Comparison of ENCODE assay signal across 8 cellular contexts in genomic region chr6:130366011-130366963, GRCh38. TPM values are rescaled to one million over a fixed set of nuclear protein-coding genes. Genes with fewer than 3 reads are reported as not detected.
DNase-seq lines count a peak whose midpoint lies in the region; FAIRE-seq and TF ChIP-seq lines count a peak whose summit lies in the region.

Gene TMEM200A (plus strand): TSS chr6:130366017. CDS start chr6:130440423, 74,406 bp downstream.

- H3K4me2 ChIP-seq in keratinocyte (ENCODE audit: control insufficient read depth, extremely low read depth, insufficient read depth, low read depth, low read length): peak within 1 kb of the TSS; percentile 88

- peak within 1 kb of the TSS; percentile 87 for H3K9ac ChIP-seq in keratinocyte (ENCODE audit: control insufficient read depth, extremely low read depth, insufficient read depth, low read length)

- peaks cover 9% of the 10 kb centered on the region for H3K9me3 Mint-ChIP-seq in Caco-2 (ENCODE audit: unreplicated experiment)

- H3K36me3 ChIP-seq in Caco-2 (ENCODE audit: control insufficient read depth, insufficient read depth, low read length) (no peaks in the 10 kb centered on the region), HEK293 (ENCODE audit: control insufficient read depth in 2 of 2, insufficient read depth in 1 of 2, low read length in 2 of 2) (no peaks in the 10 kb centered on the region), keratinocyte (ENCODE audit: control insufficient read depth in 2 of 2, extremely low read depth in 1 of 2, insufficient read depth in 2 of 2, low read length in 2 of 2) (peaks cover 0 to 3% of the 10 kb centered on the region in 2 experiments)

- FAIRE-seq in keratinocyte (lab: Jason Lieb, UNC): no peak

- peak; percentile 66 to 70 for DNase-seq in Caco-2
- peak; percentile 37 for DNase-seq in T-helper 22 cell (ENCODE audit: low read depth)
- DNase-seq in central memory CD4-positive, alpha-beta T cell: peak; percentile 9
- DNase-seq in keratinocyte (ENCODE audit: low read depth, low spot score): no peak
- DNase-seq in stimulated activated CD4-positive, alpha-beta T cell treated with anti-CD3 and anti-CD28 coated beads, Interleukin-12 subunit alpha, Interleukin-12 subunit beta, amount 100 ng/mL, for 4 hours: peak; percentile 27
- no peak for DNase-seq in RKO (ENCODE audit: low spot score)
- no peak for DNase-seq in NCI-H1436 treated with DMSO at 0.1 percent for 48 hours (lab: John Stamatoyannopoulos, UW)

- H3K4me3 ChIP-seq in Caco-2 (ENCODE audit: low read depth, low read length) (peak within 1 kb of the TSS; percentile 71), HEK293 (ENCODE audit: low read depth, low read length) (peak within 1 kb of the TSS; percentile 64), keratinocyte (ENCODE audit: control insufficient read depth in 2 of 3, extremely low read depth in 1 of 3, insufficient read depth in 2 of 3, low read depth in 1 of 3, low read length in 3 of 3) (peak within 1 kb of the TSS; percentile 77 to 93 (median 86))

- BruUV-seq in Caco-2 (replicated peaks; lab: Mats Ljungman, UMichigan): no TSS peak

- H3K4me1 ChIP-seq in Caco-2 (peaks cover 16% of the 10 kb centered on the region), HEK293 (ENCODE audit: control insufficient read depth, insufficient read depth, low read length) (0 out of 2 replicates have a peak, but pooled peaks cover 4% of the 10 kb centered on the region), keratinocyte (ENCODE audit: control insufficient read depth, extremely low read depth, insufficient read depth, low read length) (peaks cover 17% of the 10 kb centered on the region)

- H3K9me1 ChIP-seq in keratinocyte (ENCODE audit: control insufficient read depth, extremely low read depth, insufficient read depth, low read length): no peaks in the 10 kb centered on the region

- dilution Hi-C loops in keratinocyte (cut with MboI; ENCODE audit: extremely low pct_ligation_motif_present, low sequenced_read_pairs): no loop called here

- H3K27ac ChIP-seq in HEK293 (ENCODE audit: extremely low read depth, low read depth, low read length) (peak within 1 kb of the TSS; percentile 24; the same call in 1 of the 2 replicates), keratinocyte (ENCODE audit: control insufficient read depth, insufficient read depth, low read length) (peak within 1 kb of the TSS; percentile 74)

- peaks cover 81% of the 10 kb centered on the region for H3K79me2 ChIP-seq in keratinocyte (ENCODE audit: control insufficient read depth, insufficient read depth, low read length)

- CTCF ChIA-PET in Caco-2 (lab: Charles Lee): interaction anchor here (0.7 to 1.9 kb wide), 7 partner anchors 11 to 488 kb away, joined by 3 to 7 read pairs (median 6); no protein-coding TSS in a partner anchor
- CTCF ChIA-PET in HEK293 (lab: Yijun Ruan, JAX): interaction anchor here (0.6 to 1.6 kb wide), 11 partner anchors 7 to 478 kb away, joined by 3 to 9 read pairs (median 4); no protein-coding TSS in a partner anchor

- H3K27ac Mint-ChIP-seq in Caco-2 (ENCODE audit: unreplicated experiment): peak within 1 kb of the TSS; percentile 20

- peak within 1 kb of the TSS; percentile 91 for H3K4me3 Mint-ChIP-seq in Caco-2 (ENCODE audit: unreplicated experiment)

- peak; percentile 13 to 41 for TF ChIP-seq CTCF in Caco-2 (IDR thresholded peaks at IDR 0.05; ENCODE audit: insufficient read depth in 1 of 2, low read depth in 1 of 2, low read length in 1 of 2, severe bottlenecking in 1 of 2, unreplicated experiment in 1 of 2)
- peak; percentile 75 for TF ChIP-seq CTCF in HEK293 (tag by site-specific recombination; IDR thresholded peaks at IDR 0.05)
- TF ChIP-seq CTCF in keratinocyte (optimal IDR thresholded peaks at IDR 0.05 in 1 of 3, IDR thresholded peaks at IDR 0.05 in 1 of 3, conservative IDR thresholded peaks at IDR 0.05 in 1 of 3; ENCODE audit: extremely low read depth in 1 of 3, insufficient read depth in 2 of 3, low read length in 3 of 3): peak in 2 of 3 experiments; percentile 4 to 46

- no peaks in the 10 kb centered on the region for H3K9me3 ChIP-seq in Caco-2
- H3K9me3 ChIP-seq in HEK293 (ENCODE audit: control insufficient read depth, insufficient read depth, low read depth, low read length): no peaks in the 10 kb centered on the region
- H3K9me3 ChIP-seq in keratinocyte (ENCODE audit: control insufficient read depth, low read depth, low read length): no peaks in the 10 kb centered on the region

- H2AFZ ChIP-seq in keratinocyte (ENCODE audit: control insufficient read depth, low read length): peak within 1 kb of the TSS; percentile 75

- POLR2A ChIA-PET in Caco-2 (lab: Charles Lee) (interaction anchor here (0.7 kb wide), 1 partner anchor 461 kb away, joined by 3 read pairs; the partner anchor contains the start of gene SMLR1), HEK293 (lab: Yijun Ruan, JAX) (no interaction called here)

- H3K27me3 ChIP-seq in Caco-2 (replicated peaks; ENCODE audit: control insufficient read depth, insufficient read depth, low read length): no peaks in the 10 kb centered on the region
- no peaks in the 10 kb centered on the region for H3K27me3 ChIP-seq in keratinocyte (ENCODE audit: control insufficient read depth, extremely low read depth, insufficient read depth, low read length)

- H3K4me1 Mint-ChIP-seq in Caco-2 (ENCODE audit: low read depth, unreplicated experiment): peaks cover 36% of the 10 kb centered on the region

- H3K36me3 Mint-ChIP-seq in Caco-2 (ENCODE audit: insufficient read depth, unreplicated experiment): peaks cover 5% of the 10 kb centered on the region

- intact Hi-C loops in Caco-2 (cut with micrococcal nuclease; ENCODE audit: unreplicated experiment): loop anchor here (1.0 to 10.0 kb wide), 6 partner anchors 17 to 332 kb away; no protein-coding TSS in a partner anchor

- H4K20me1 ChIP-seq in keratinocyte (ENCODE audit: control insufficient read depth, extremely low read depth, insufficient read depth, low read length): no peaks in the 10 kb centered on the region

- no peaks in the 10 kb centered on the region for H3K27me3 Mint-ChIP-seq in Caco-2 (ENCODE audit: insufficient read depth, unreplicated experiment)

TF ChIP-seq in HEK293, 187 proteins besides CTCF, POLR2A, EP300 and RAD21 (continues in another document):
- TF ChIP-seq EGR2 (tag by site-specific recombination; IDR thresholded peaks at IDR 0.05; ENCODE audit: low read depth): peak; percentile 77
- TF ChIP-seq ZFHX2 (tag by site-specific recombination; conservative IDR thresholded peaks at IDR 0.05): peak; percentile 92
- TF ChIP-seq ZBTB11 (tag by site-specific recombination; conservative IDR thresholded peaks at IDR 0.05; ENCODE audit: low read depth): no peak
- TF ChIP-seq ZBTB6 (tag by site-specific recombination; IDR thresholded peaks at IDR 0.05): no peak
- TF ChIP-seq ZNF354C (tag by site-specific recombination; IDR thresholded peaks at IDR 0.05; ENCODE audit: borderline replicate concordance, low read depth): no peak

RNA-seq across cellular contexts. Expression of gene TMEM200A, which starts in this region (rescaled TPM):
- total RNA-seq in Caco-2 (2022): 15.6 and 16.3 TPM in 2 replicates
- polyA plus RNA-seq in keratinocyte: 23.9 to 104 TPM (median 80.4 TPM) in 3 replicates
- polyA plus RNA-seq in keratinocyte (2011; ENCODE audit: low read depth): 9.3 TPM
- polyA plus RNA-seq in keratinocyte (2011; cell fraction: cytosol; rRNA removed): 25.4 and 42.1 TPM in 2 replicates
- 49.6 and 62.1 TPM in 2 replicates for polyA plus RNA-seq in keratinocyte (2011; cell fraction: nucleus; rRNA removed)
- polyA plus RNA-seq in keratinocyte (2012; ENCODE audit: low replicate concordance): 10.9 and 118 TPM in 2 replicates
- polyA minus RNA-seq in keratinocyte: 26.8 to 87.7 TPM (median 56.8 TPM) in 3 replicates
- polyA minus RNA-seq in keratinocyte (2011; cell fraction: cytosol; rRNA and poly(A)+ RNA removed): 29.5 TPM
- 41.7 and 76.6 TPM in 2 replicates for polyA minus RNA-seq in keratinocyte (2011; cell fraction: nucleus; rRNA and poly(A)+ RNA removed)

Comparison
In these comparisons a context has a peak if more than half of its experiments do, and no peak if none do; other contexts are left out.
1. DNase-seq: peak in Caco-2 (2 of 2), T-helper 22 cell (single experiment), central memory CD4-positive, alpha-beta T cell (single experiment) and stimulated activated CD4-positive, alpha-beta T cell treated with anti-CD3 and anti-CD28 coated beads, Interleukin-12 subunit alpha, Interleukin-12 subunit beta, amount 100 ng/mL, for 4 hours (single experiment); none in keratinocyte (single experiment), RKO (single experiment) and NCI-H1436 treated with DMSO at 0.1 percent for 48 hours (single experiment).
2. CTCF ChIP-seq: peak in every context shown above with its lines; median percentile 75 in HEK293; 27 in Caco-2; 25 in keratinocyte.
3. Peak in every context shown above with its lines, with median percentiles within 50 percentile points of each other: H3K4me3 ChIP-seq.